In the genomic region with DNA sequence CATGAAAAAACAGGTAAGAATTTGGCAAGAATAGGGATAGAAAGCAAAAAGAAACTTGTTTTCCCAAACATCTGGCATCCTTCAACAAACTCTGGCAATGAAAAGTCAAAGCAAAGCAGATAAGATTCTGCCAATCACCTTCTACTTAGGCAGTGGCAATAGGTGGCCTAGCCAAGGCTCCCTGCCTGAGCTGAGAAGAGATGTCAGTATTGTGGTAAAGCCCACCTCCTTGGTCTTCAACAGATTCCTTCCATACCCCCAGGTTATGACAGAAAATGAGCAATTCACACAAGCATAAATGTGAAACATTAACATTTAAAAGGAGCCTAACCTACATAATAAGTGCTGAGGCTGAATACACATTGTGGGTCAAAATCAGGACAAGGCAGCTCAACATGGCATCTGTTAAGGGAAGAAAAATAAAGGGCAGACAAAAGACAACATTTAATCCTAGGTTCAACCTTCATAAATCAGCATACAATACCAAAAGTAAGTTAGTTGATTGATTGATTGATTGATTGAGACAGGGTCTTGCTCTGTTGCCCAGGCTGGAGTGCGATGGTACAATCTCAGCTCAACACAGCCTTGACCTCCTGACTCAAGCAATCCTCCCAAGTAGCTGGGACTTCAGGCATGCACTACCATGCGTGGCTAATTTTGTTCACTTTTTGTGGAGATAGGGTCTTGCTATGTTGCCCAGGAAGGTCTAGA, we compare ENCODE assay signal across 10 cellular contexts.
A peak's percentile ranks its signal among the peaks of the same experiment; 100 is the strongest.
DNase-seq lines count a peak whose midpoint lies in the region; ATAC-seq and TF ChIP-seq lines count a peak whose summit lies in the region.
"Had no signal": no experiment of that assay in that cellular context is flagged by ENCODE, and none has a peak within 500 bp of the region (broad histone marks: within the 10 kb centered on the region; RNA-seq: fewer than 3 reads in every experiment).

No MANE protein-coding gene starts in this region.

- intact Hi-C loops in left ventricle myocardium inferior (cut with micrococcal nuclease): no loop called here

- peaks cover 46% of the 10 kb centered on the region for H3K4me1 ChIP-seq in left ventricle myocardium inferior

- no peaks in the 10 kb centered on the region for H3K27me3 ChIP-seq in left ventricle myocardium inferior (ENCODE audit: low read depth)

- H3K4me3 ChIP-seq in foreskin fibroblast (ENCODE audit: low read depth in 1 of 2, low read length in 2 of 2): no peak overlapping the region
- H3K4me3 ChIP-seq in left ventricle myocardium inferior: no peak overlapping the region

- peak overlapping the region; percentile 20 for H3K27ac ChIP-seq in cingulate gyrus (ENCODE audit: low read depth, low read length)
- H3K27ac ChIP-seq in left ventricle myocardium inferior (replicated peaks): no peak overlapping the region

- DNase-seq in foreskin fibroblast: no peak
- no peak for DNase-seq in HuH-7.5 (ENCODE audit: low spot score)
- no peak for DNase-seq in HT-29 (ENCODE audit: low spot score)
- DNase-seq in left ventricle myocardium inferior: no peak
- DNase-seq: KG1, NCI-H345 had no signal

- H3K9me3 ChIP-seq in left ventricle myocardium inferior (replicated peaks): no peaks in the 10 kb centered on the region

- no peak for TF ChIP-seq POLR2A in GM18505 (IDR thresholded peaks at IDR 0.05; ENCODE audit: borderline replicate concordance, extremely low read depth, insufficient read depth, insufficient read length)

- H3K36me3 ChIP-seq in left ventricle myocardium inferior: no peaks in the 10 kb centered on the region

- TF ChIP-seq CTCF in foreskin fibroblast (IDR thresholded peaks at IDR 0.05; ENCODE audit: low read depth, low read length) (no peak), left ventricle myocardium inferior (IDR thresholded peaks at IDR 0.05; ENCODE audit: borderline replicate concordance) (no peak)

- ATAC-seq in GM18505 (IDR thresholded peaks at IDR 0.05; ENCODE audit: unreplicated experiment) (peak; percentile 19), GM21528 (IDR thresholded peaks at IDR 0.05; ENCODE audit: low FRiP score, unreplicated experiment) (peak; percentile 22), HG03095 (IDR thresholded peaks at IDR 0.05; ENCODE audit: unreplicated experiment) (peak; percentile 5)
